12 cellular contexts compared by ENCODE assay signal in the genomic region with DNA sequence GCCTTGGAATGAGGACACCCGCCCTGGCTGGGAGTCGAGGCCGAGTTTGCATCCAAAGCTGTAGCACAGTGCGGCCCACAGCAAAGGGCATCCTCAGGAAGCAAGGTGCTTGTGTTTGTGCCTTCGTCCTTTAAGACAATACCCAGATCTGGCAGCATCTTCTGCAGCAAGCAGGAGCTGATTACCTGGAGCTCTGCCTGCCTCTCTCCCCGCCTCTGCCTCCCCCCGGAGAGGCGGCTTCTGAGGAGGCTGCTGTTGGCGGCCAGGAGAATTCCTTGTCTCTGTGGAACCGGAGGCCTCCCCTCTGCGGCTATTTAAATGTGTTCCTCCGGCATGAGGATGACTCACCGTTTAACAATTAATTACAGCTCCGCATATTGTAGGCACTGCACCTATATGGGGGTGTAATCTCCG.
DNase-seq lines count a peak whose midpoint lies in the region; ATAC-seq, FAIRE-seq and TF ChIP-seq lines count a peak whose summit lies in the region.
"Had no signal": no experiment of that assay in that cellular context is flagged by ENCODE, and none has a peak within 500 bp of the region (broad histone marks: within the 10 kb centered on the region; RNA-seq: fewer than 3 reads in every experiment).

No MANE protein-coding gene starts in this region.

- no peaks in the 10 kb centered on the region for H3K9me2 ChIP-seq in HCT116 (ENCODE audit: insufficient read depth)

- POLR2A ChIA-PET in HCT116 (lab: Charles Lee) = no interaction called here
- POLR2A ChIA-PET in GM10248 (lab: Yijun Ruan, JAX) = no interaction called here

- H3K4me1 ChIP-seq in HCT116 (ENCODE audit: control insufficient read depth in 1 of 2, insufficient read depth in 2 of 2, low read length in 2 of 2) = peaks cover 12 to 17% of the 10 kb centered on the region in 2 experiments
- H3K4me1 ChIP-seq in left ventricle myocardium inferior = peaks cover 75% of the 10 kb centered on the region
- H3K4me1 ChIP-seq in rectal smooth muscle tissue (ENCODE audit: control insufficient read depth, insufficient read depth, low read length) = peaks cover 14% of the 10 kb centered on the region
- H3K4me1 ChIP-seq: upper lobe of right lung had no signal

- H2AFZ ChIP-seq in HCT116 (ENCODE audit: low read depth, low read length, poor library complexity, severe bottlenecking) = peak overlapping the region; percentile 77

- H3K27ac ChIP-seq in HCT116 (ENCODE audit: low read depth, low read length) (no peak overlapping the region), left ventricle myocardium inferior (replicated peaks) (peak overlapping the region; percentile 70), rectal smooth muscle tissue (ENCODE audit: low read depth, low read length) (peak overlapping the region; percentile 72)
- H3K27ac ChIP-seq: upper lobe of right lung had no signal

- DNase-seq in HCT116 (ENCODE audit: low read depth, low spot score) (peak; percentile 42), amniotic epithelial cell (ENCODE audit: low read depth) (peak; percentile 76), left ventricle myocardium inferior (no peak), GM12892 (ENCODE audit: insufficient read length) (no peak), GM10248 (ENCODE audit: extremely low spot score) (no peak), epidermal melanocyte (ENCODE audit: insufficient read length, low spot score) (no peak), NCI-H2029 treated with DMSO at 0.1 percent for 48 hours (lab: John Stamatoyannopoulos, UW) (no peak)
- DNase-seq: MV-4-11; stimulated activated CD4-positive, alpha-beta T cell treated with anti-CD3 and anti-CD28 coated beads, Interleukin-15, amount 100 ng/mL, for 24 hours; T-helper 1 cell; upper lobe of right lung had no signal

- H4K20me1 ChIP-seq in HCT116 (ENCODE audit: insufficient read depth) = no peaks in the 10 kb centered on the region

- no peak overlapping the region for H3K9ac ChIP-seq in HCT116 (ENCODE audit: low read length)
- no peak overlapping the region for H3K9ac ChIP-seq in rectal smooth muscle tissue (ENCODE audit: low read length)

- no peaks in the 10 kb centered on the region for H3K79me2 ChIP-seq in HCT116 (ENCODE audit: insufficient read depth, low read length)

- no peak for TF ChIP-seq POLR2A in HCT116 (IDR thresholded peaks at IDR 0.05; ENCODE audit: borderline replicate concordance, extremely low read depth, insufficient read depth, insufficient read length)
- TF ChIP-seq POLR2A in GM12892 (IDR thresholded peaks at IDR 0.05; ENCODE audit: low read depth, low read length) = no peak

- BruUV-seq in HCT116 (replicated peaks; lab: Mats Ljungman, UMichigan) = no TSS peak

- ATAC-seq in HCT116 = peak; percentile 93
- ATAC-seq: upper lobe of right lung had no signal

- intact Hi-C loops in HCT116 (cut with micrococcal nuclease) (no loop called here), left ventricle myocardium inferior (cut with micrococcal nuclease) (no loop called here)

- H3K4me3 ChIP-seq in HCT116 (replicated peaks in 1 of 2; ENCODE audit: low read depth in 1 of 2, low read length in 2 of 2) = peak overlapping the region; percentile 5 to 38; a peak in 3 of 4 replicates
- H3K4me3 ChIP-seq in left ventricle myocardium inferior = no peak overlapping the region
- no peak overlapping the region for H3K4me3 ChIP-seq in rectal smooth muscle tissue (ENCODE audit: low read length)
- H3K4me3 ChIP-seq: upper lobe of right lung had no signal

- no peaks in the 10 kb centered on the region for H3K9me3 ChIP-seq in HCT116 (ENCODE audit: control insufficient read depth in 1 of 2, insufficient read depth in 1 of 2, low read depth in 1 of 2, low read length in 2 of 2)
- H3K9me3 ChIP-seq in left ventricle myocardium inferior (replicated peaks) = no peaks in the 10 kb centered on the region
- H3K9me3 ChIP-seq: upper lobe of right lung had no signal

- no peaks in the 10 kb centered on the region for H3K27me3 ChIP-seq in HCT116 (ENCODE audit: insufficient read depth, low read length)
- H3K27me3 ChIP-seq in left ventricle myocardium inferior (ENCODE audit: low read depth) = no peaks in the 10 kb centered on the region
- no peaks in the 10 kb centered on the region for H3K27me3 ChIP-seq in rectal smooth muscle tissue (ENCODE audit: control insufficient read depth, insufficient read depth, low read length)
- H3K27me3 ChIP-seq: upper lobe of right lung had no signal

- TF ChIP-seq CTCF in HCT116 (IDR thresholded peaks at IDR 0.05 in 2 of 3, conservative IDR thresholded peaks at IDR 0.05 in 1 of 3; ENCODE audit: borderline replicate concordance in 1 of 3, insufficient read depth in 1 of 3, low read depth in 2 of 3, low read length in 2 of 3) (no peak), left ventricle myocardium inferior (IDR thresholded peaks at IDR 0.05; ENCODE audit: borderline replicate concordance) (no peak), GM10248 (IDR thresholded peaks at IDR 0.05; ENCODE audit: control extremely low read depth, extremely low read depth, low read depth, missing control alignments) (no peak)

- CTCF ChIA-PET in HCT116 (lab: Charles Lee) (interaction anchor here (0.8 kb wide), 1 partner anchor 86 kb away, joined by 3 read pairs; no protein-coding TSS in a partner anchor), GM10248 (lab: Yijun Ruan, JAX) (no interaction called here)

- RAD21 ChIA-PET in HCT116 (lab: Charles Lee; ENCODE audit: low non-redundant PET in 1 of 2, low total read pairs in 2 of 2, uncharacterized antibody in 2 of 2, unreplicated experiment in 2 of 2) = no interaction called here

- no peak for FAIRE-seq in GM12892 (lab: Jason Lieb, UNC)

- no peaks in the 10 kb centered on the region for H3K36me3 ChIP-seq in HCT116 (ENCODE audit: control insufficient read depth in 1 of 2, insufficient read depth in 2 of 2, low read length in 2 of 2)
- no peaks in the 10 kb centered on the region for H3K36me3 ChIP-seq in left ventricle myocardium inferior
- no peaks in the 10 kb centered on the region for H3K36me3 ChIP-seq in rectal smooth muscle tissue (ENCODE audit: control insufficient read depth, insufficient read depth, low read length)
- H3K36me3 ChIP-seq: upper lobe of right lung had no signal

- H3K4me2 ChIP-seq in HCT116 (ENCODE audit: low read length) = peak overlapping the region; percentile 69

- no peak for TF ChIP-seq RAD21 in HCT116 (IDR thresholded peaks at IDR 0.05; ENCODE audit: low read depth)

TF ChIP-seq in HCT116, 20 proteins besides CTCF, POLR2A, EP300 and RAD21 (continues in another document):
- TF ChIP-seq FOSL1 (IDR thresholded peaks at IDR 0.05; ENCODE audit: low read depth) = peak; percentile 47
- no peak for TF ChIP-seq MAX (IDR thresholded peaks at IDR 0.05)
- TF ChIP-seq ZNF274 (IDR thresholded peaks at IDR 0.05; ENCODE audit: low read depth, low read length) = no peak
- TF ChIP-seq JUND (IDR thresholded peaks at IDR 0.05) = peak; percentile 49
- TF ChIP-seq, protein P1, sequence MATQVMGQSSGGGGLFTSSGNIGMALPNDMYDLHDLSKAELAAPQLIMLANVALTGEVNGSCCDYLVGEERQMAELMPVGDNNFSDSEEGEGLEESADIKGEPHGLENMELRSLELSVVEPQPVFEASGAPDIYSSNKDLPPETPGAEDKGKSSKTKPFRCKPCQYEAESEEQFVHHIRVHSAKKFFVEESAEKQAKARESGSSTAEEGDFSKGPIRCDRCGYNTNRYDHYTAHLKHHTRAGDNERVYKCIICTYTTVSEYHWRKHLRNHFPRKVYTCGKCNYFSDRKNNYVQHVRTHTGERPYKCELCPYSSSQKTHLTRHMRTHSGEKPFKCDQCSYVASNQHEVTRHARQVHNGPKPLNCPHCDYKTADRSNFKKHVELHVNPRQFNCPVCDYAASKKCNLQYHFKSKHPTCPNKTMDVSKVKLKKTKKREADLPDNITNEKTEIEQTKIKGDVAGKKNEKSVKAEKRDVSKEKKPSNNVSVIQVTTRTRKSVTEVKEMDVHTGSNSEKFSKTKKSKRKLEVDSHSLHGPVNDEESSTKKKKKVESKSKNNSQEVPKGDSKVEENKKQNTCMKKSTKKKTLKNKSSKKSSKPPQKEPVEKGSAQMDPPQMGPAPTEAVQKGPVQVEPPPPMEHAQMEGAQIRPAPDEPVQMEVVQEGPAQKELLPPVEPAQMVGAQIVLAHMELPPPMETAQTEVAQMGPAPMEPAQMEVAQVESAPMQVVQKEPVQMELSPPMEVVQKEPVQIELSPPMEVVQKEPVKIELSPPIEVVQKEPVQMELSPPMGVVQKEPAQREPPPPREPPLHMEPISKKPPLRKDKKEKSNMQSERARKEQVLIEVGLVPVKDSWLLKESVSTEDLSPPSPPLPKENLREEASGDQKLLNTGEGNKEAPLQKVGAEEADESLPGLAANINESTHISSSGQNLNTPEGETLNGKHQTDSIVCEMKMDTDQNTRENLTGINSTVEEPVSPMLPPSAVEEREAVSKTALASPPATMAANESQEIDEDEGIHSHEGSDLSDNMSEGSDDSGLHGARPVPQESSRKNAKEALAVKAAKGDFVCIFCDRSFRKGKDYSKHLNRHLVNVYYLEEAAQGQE (IDR thresholded peaks at IDR 0.05; ENCODE audit: low read depth) = no peak
- TF ChIP-seq SRF (IDR thresholded peaks at IDR 0.05; ENCODE audit: low read depth) = no peak
- no peak for TF ChIP-seq ELF1 (IDR thresholded peaks at IDR 0.05; ENCODE audit: borderline replicate concordance, low read depth)
- no peak for TF ChIP-seq CBX3 (IDR thresholded peaks at IDR 0.05; ENCODE audit: low read depth)
- TF ChIP-seq SP1 (IDR thresholded peaks at IDR 0.05; ENCODE audit: low read depth) = no peak
- TF ChIP-seq, protein P2, sequence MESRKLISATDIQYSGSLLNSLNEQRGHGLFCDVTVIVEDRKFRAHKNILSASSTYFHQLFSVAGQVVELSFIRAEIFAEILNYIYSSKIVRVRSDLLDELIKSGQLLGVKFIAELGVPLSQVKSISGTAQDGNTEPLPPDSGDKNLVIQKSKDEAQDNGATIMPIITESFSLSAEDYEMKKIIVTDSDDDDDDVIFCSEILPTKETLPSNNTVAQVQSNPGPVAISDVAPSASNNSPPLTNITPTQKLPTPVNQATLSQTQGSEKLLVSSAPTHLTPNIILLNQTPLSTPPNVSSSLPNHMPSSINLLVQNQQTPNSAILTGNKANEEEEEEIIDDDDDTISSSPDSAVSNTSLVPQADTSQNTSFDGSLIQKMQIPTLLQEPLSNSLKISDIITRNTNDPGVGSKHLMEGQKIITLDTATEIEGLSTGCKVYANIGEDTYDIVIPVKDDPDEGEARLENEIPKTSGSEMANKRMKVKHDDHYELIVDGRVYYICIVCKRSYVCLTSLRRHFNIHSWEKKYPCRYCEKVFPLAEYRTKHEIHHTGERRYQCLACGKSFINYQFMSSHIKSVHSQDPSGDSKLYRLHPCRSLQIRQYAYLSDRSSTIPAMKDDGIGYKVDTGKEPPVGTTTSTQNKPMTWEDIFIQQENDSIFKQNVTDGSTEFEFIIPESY (IDR thresholded peaks at IDR 0.05; ENCODE audit: extremely low read depth, insufficient replicate concordance, low read length) = no peak
- no peak for TF ChIP-seq EZH2phosphoT487 (IDR thresholded peaks at IDR 0.05; ENCODE audit: borderline replicate concordance)
- no peak for TF ChIP-seq EGR1 (IDR thresholded peaks at IDR 0.05; ENCODE audit: low read depth)

Comparison
In these comparisons a context has a peak if more than half of its experiments do, and no peak if none do; other contexts are left out.
1. DNase-seq: peak in HCT116 (single experiment) and amniotic epithelial cell (single experiment); none in left ventricle myocardium inferior (single experiment), GM12892 (single experiment), GM10248 (single experiment), epidermal melanocyte (single experiment) and NCI-H2029 treated with DMSO at 0.1 percent for 48 hours (single experiment).
2. H3K4me3 ChIP-seq: peak in HCT116 (2 of 2); none in left ventricle myocardium inferior (single experiment) and rectal smooth muscle tissue (single experiment).